7 cellular contexts compared by ENCODE assay signal in genomic region chr17:34656801-34657200, GRCh38.
"Had no signal": no experiment of that assay in that cellular context is flagged by ENCODE, and none has a peak within 500 bp of the region (broad histone marks: within the 10 kb centered on the region; RNA-seq: fewer than 3 reads in every experiment).

No MANE protein-coding gene starts in this region.

- ATAC-seq: K562 had no signal

- H3K27ac ChIP-seq: HL-60, KMS-11 had no signal

- H3K9ac ChIP-seq: KMS-11 had no signal

- DNase-seq: IMR-90, KBM-7, KG1 had no signal

- H3K4me2 ChIP-seq: KMS-11 had no signal

- H3K4me3 ChIP-seq: K562 had no signal

- FAIRE-seq: HTR-8/SVneo, K562 had no signal
